Comparison of ENCODE assay signal across 8 cellular contexts in genomic region chr22:31750365-31751284, GRCh38. TPM values are rescaled to one million over a fixed set of nuclear protein-coding genes. Genes with fewer than 3 reads are reported as not detected.
A peak's percentile ranks its signal among the peaks of the same experiment; 100 is the strongest.
DNase-seq lines count a peak whose midpoint lies in the region; ATAC-seq and TF ChIP-seq lines count a peak whose summit lies in the region.

No MANE protein-coding gene starts in this region.

- peaks cover 0 to 28% of the 10 kb centered on the region in 2 donors for H3K4me1 ChIP-seq in ascending aorta
- H3K4me1 ChIP-seq in lower lobe of right lung = peaks cover 43% of the 10 kb centered on the region
- peaks cover 0 to 57% (median 46%) of the 10 kb centered on the region in 4 donors for H3K4me1 ChIP-seq in tibial artery

- peak overlapping the region; percentile 86 to 88 for H3K4me3 ChIP-seq in ascending aorta
- peak overlapping the region; percentile 99 for H3K4me3 ChIP-seq in lower lobe of right lung
- H3K4me3 ChIP-seq in tibial artery = peak overlapping the region; percentile 86 to 88

- H3K27me3 Mint-ChIP-seq in activated T-cell treated with anti-CD3 and anti-CD28 coated beads, Interleukin-2, amount 50 U/mL, for 4 hours (ENCODE audit: low read depth) = no peaks in the 10 kb centered on the region

- H3K4me1 Mint-ChIP-seq in activated T-cell treated with anti-CD3 and anti-CD28 coated beads, Interleukin-2, amount 50 U/mL, for 4 hours (ENCODE audit: low read depth) = peaks cover 61% of the 10 kb centered on the region

- H3K36me3 Mint-ChIP-seq in activated T-cell treated with anti-CD3 and anti-CD28 coated beads, Interleukin-2, amount 50 U/mL, for 4 hours (ENCODE audit: insufficient read depth) = peaks cover 3% of the 10 kb centered on the region

- no peaks in the 10 kb centered on the region for H3K36me3 ChIP-seq in ascending aorta
- H3K36me3 ChIP-seq in lower lobe of right lung = no peaks in the 10 kb centered on the region
- H3K36me3 ChIP-seq in tibial artery = peaks cover 0 to 9% (median 0%) of the 10 kb centered on the region in 3 donors

- H3K9me3 ChIP-seq in ascending aorta (no peaks in the 10 kb centered on the region), lower lobe of right lung (no peaks in the 10 kb centered on the region), tibial artery (no peaks in the 10 kb centered on the region)

- no peak for DNase-seq in activated T-cell treated with anti-CD3 and anti-CD28 coated beads, Interleukin-2, amount 50 U/mL, for 4 hours
- no peak for DNase-seq in activated T-cell treated with anti-CD3 and anti-CD28 coated beads, Interleukin-2, amount 50 U/mL, for 48 hours
- DNase-seq in ascending aorta (ENCODE audit: low spot score in 2 of 2) = no peak
- no peak for DNase-seq in lower lobe of right lung
- DNase-seq in tibial artery = no peak
- DNase-seq in NCI-H446 treated with DMSO at 0.1 percent for 48 hours (lab: John Stamatoyannopoulos, UW) = no peak

- H3K4me3 Mint-ChIP-seq in activated T-cell treated with anti-CD3 and anti-CD28 coated beads, Interleukin-2, amount 50 U/mL, for 4 hours = peak overlapping the region; percentile 97

- peak overlapping the region; percentile 77 to 88 for H3K27ac ChIP-seq in ascending aorta
- peak overlapping the region; percentile 94 for H3K27ac ChIP-seq in lower lobe of right lung
- peak overlapping the region; percentile 86 to 88 for H3K27ac ChIP-seq in tibial artery

- H3K27me3 ChIP-seq in ascending aorta (no peaks in the 10 kb centered on the region), lower lobe of right lung (ENCODE audit: low read depth) (no peaks in the 10 kb centered on the region), tibial artery (no peaks in the 10 kb centered on the region)

- H3K9me3 Mint-ChIP-seq in activated T-cell treated with anti-CD3 and anti-CD28 coated beads, Interleukin-2, amount 50 U/mL, for 4 hours = no peaks in the 10 kb centered on the region

- ATAC-seq in activated T-cell treated with anti-CD3 and anti-CD28 coated beads, Interleukin-2, amount 50 U/mL, for 4 hours = no peak
- ATAC-seq in lower lobe of right lung (no peak), HG02798 (IDR thresholded peaks at IDR 0.05; ENCODE audit: poor library complexity, unreplicated experiment) (no peak), HG03095 (IDR thresholded peaks at IDR 0.05; ENCODE audit: unreplicated experiment) (no peak)

- no peak for TF ChIP-seq CTCF in ascending aorta (IDR thresholded peaks at IDR 0.05)
- TF ChIP-seq CTCF in lower lobe of right lung (IDR thresholded peaks at IDR 0.05) = no peak
- no peak for TF ChIP-seq CTCF in tibial artery (IDR thresholded peaks at IDR 0.05)

- intact Hi-C loops in ascending aorta (cut with DNase I) (loop anchor here (5.0 kb wide), 1 partner anchor 68 kb away; no protein-coding TSS in a partner anchor), lower lobe of right lung (cut with DNase I) (no loop called here), tibial artery (cut with DNase I; ENCODE audit: low total_unique reads) (loop anchor here (5.0 kb wide), 1 partner anchor 88 kb away; the partner anchor contains the start of gene PISD)

RNA-seq across cellular contexts. Expression of gene PRR14L, which starts 0.7 kb away (rescaled TPM):
- total RNA-seq in activated T-cell treated with anti-CD3 and anti-CD28 coated beads, Interleukin-2, amount 50 U/mL, for 4 hours = 10 to 100 TPM; 39.5 to 46.5 (median 42.1) TPM
- total RNA-seq in ascending aorta (17.2 TPM), lower lobe of right lung (57.9 TPM)

RNA-seq across cellular contexts. Expression of gene DEPDC5, which starts 3.2 kb away (rescaled TPM):
- total RNA-seq in activated T-cell treated with anti-CD3 and anti-CD28 coated beads, Interleukin-2, amount 50 U/mL, for 4 hours = 10 to 100 TPM; 26.2 to 27.4 (median 27.0) TPM
- 5.2 TPM for total RNA-seq in ascending aorta
- total RNA-seq in lower lobe of right lung = 29.0 TPM
